1 cellular context compared by ENCODE assay signal in the genomic region with DNA sequence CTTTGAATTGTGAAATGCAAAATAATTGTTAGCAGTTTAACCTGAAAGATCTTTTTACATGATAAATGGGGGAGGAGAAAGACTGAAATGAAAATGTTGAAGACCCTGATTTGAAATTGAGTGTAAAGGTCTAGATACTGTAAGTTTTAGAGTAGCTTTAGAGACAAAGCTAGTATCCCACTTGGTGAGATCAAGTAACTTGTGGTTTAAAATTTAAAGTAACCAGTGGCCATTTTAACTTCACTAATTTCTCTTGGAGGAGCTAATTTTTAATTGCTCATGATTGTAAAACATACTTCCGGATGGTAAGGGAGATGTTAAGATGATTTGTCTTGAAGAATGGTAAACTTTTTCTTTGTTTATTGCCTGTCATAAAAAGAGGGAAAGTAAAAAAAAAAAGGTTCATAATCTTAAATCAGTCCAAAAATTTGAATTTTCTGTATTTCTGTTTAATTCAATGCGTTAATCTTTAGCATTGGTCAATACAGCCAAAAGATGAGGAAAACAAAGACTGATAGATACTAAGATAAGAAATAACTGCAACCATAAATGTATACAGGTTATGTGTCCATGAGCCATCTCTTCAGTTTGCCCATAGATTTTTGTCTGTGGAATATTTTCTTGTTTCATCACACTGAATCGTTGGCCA.
TF ChIP-seq lines count a peak whose summit lies in the region.

No MANE protein-coding gene starts in this region.

TF ChIP-seq in K562, 482 proteins besides CTCF, POLR2A, EP300 and RAD21 (continued from another document):
- no peak for TF ChIP-seq ZNF146 (CRISPR knock-in tag; IDR thresholded peaks at IDR 0.05; ENCODE audit: unreplicated experiment)
TF ChIP-seq in K562: peak in this region for 19.
